In the genomic region with DNA sequence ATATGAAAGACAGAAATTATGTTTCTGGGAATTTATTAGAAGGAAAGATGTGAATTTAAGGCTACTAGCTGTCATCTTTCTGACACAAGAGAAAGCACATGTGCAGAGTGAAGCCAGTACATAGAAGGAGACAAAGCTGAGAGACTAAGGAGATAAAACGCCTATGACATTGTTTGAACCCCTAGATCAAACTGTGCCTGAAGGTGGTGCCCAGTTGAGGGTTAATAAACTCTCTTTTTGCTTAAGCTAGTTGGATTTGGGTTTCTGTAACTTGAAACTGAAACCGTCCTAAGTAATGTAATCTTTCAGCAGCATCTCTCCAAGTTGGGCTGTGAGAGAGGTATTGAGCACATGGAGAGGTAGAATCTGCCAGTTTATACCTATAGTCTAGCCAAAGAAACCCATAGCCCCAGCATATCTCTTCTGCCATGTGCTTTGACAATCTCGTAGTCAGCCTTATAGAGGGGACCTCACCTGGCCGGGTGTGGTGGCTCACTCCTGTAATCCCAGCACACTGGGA, we compare ENCODE assay signal across 20 cellular contexts.
DNase-seq lines count a peak whose midpoint lies in the region; ATAC-seq, FAIRE-seq and TF ChIP-seq lines count a peak whose summit lies in the region.
"Had no signal": no experiment of that assay in that cellular context is flagged by ENCODE, and none has a peak within 500 bp of the region (broad histone marks: within the 10 kb centered on the region; RNA-seq: fewer than 3 reads in every experiment).

No MANE protein-coding gene starts in this region.

- POLR2A ChIA-PET in activated B cell treated with CpG ODN at 0.5 μM for 24 hours (lab: Charles Lee): no interaction called here

- peak overlapping the region; percentile 67 for H3K27ac Mint-ChIP-seq in activated naive CD4-positive, alpha-beta T cell treated with anti-CD3 and anti-CD28 coated beads, Interleukin-2, amount 10 ng/mL, durations not matched to agents 7 days and 5 days
- H3K27ac Mint-ChIP-seq in activated naive CD4-positive, alpha-beta T cell treated with anti-CD3 and anti-CD28 coated beads for 36 hours: no peak overlapping the region
- peak overlapping the region; percentile 0 for H3K27ac Mint-ChIP-seq in activated B cell treated with CpG ODN at 0.5 μM for 24 hours
- peak overlapping the region; percentile 30 for H3K27ac Mint-ChIP-seq in stimulated activated memory B cell treated with anti-CD40 and anti-IgM and Interleukin-4, amounts not matched to agents 10 μg/mL and 1 μg/mL and 100 μg/mL, for 72 hours

- H3K4me1 Mint-ChIP-seq in activated naive CD4-positive, alpha-beta T cell treated with anti-CD3 and anti-CD28 coated beads, Interleukin-2, amount 10 ng/mL, durations not matched to agents 7 days and 5 days: peaks cover 69% of the 10 kb centered on the region
- H3K4me1 Mint-ChIP-seq in activated naive CD4-positive, alpha-beta T cell treated with anti-CD3 and anti-CD28 coated beads for 36 hours (ENCODE audit: low read depth): peaks cover 18% of the 10 kb centered on the region
- peaks cover 23% of the 10 kb centered on the region for H3K4me1 Mint-ChIP-seq in activated B cell treated with CpG ODN at 0.5 μM for 24 hours
- peaks cover 21% of the 10 kb centered on the region for H3K4me1 Mint-ChIP-seq in stimulated activated memory B cell treated with anti-CD40 and anti-IgM and Interleukin-4, amounts not matched to agents 10 μg/mL and 1 μg/mL and 100 μg/mL, for 72 hours

- intact Hi-C loops in activated naive CD4-positive, alpha-beta T cell treated with anti-CD3 and anti-CD28 coated beads for 36 hours (cut with micrococcal nuclease): no loop called here
- intact Hi-C loops in activated B cell treated with CpG ODN at 0.5 μM for 24 hours (cut with micrococcal nuclease): no loop called here

- CTCF ChIA-PET in activated naive CD4-positive, alpha-beta T cell treated with anti-CD3 and anti-CD28 coated beads, Interleukin-2, amount 10 ng/mL, durations not matched to agents 7 days and 5 days (lab: Charles Lee): interaction anchor here (0.9 to 15.5 kb wide), 8 partner anchors 10 to 157 kb away, joined by 3 to 273 read pairs (median 6); no protein-coding TSS in a partner anchor
- CTCF ChIA-PET in activated naive CD4-positive, alpha-beta T cell treated with anti-CD3 and anti-CD28 coated beads for 36 hours (lab: Charles Lee): interaction anchor here (0.6 to 15.2 kb wide), 8 partner anchors 15 to 188 kb away, joined by 3 to 299 read pairs (median 6); no protein-coding TSS in a partner anchor
- CTCF ChIA-PET in activated B cell treated with CpG ODN at 0.5 μM for 24 hours (lab: Charles Lee): interaction anchor here (1.2 to 2.7 kb wide), 2 partner anchors 143 to 159 kb away, joined by 6 to 13 read pairs; no protein-coding TSS in a partner anchor

- H3K4me3 Mint-ChIP-seq in activated naive CD4-positive, alpha-beta T cell treated with anti-CD3 and anti-CD28 coated beads, Interleukin-2, amount 10 ng/mL, durations not matched to agents 7 days and 5 days: no peak overlapping the region
- no peak overlapping the region for H3K4me3 Mint-ChIP-seq in activated naive CD4-positive, alpha-beta T cell treated with anti-CD3 and anti-CD28 coated beads for 36 hours
- H3K4me3 Mint-ChIP-seq in activated B cell treated with CpG ODN at 0.5 μM for 24 hours: no peak overlapping the region
- H3K4me3 Mint-ChIP-seq in stimulated activated memory B cell treated with anti-CD40 and anti-IgM and Interleukin-4, amounts not matched to agents 10 μg/mL and 1 μg/mL and 100 μg/mL, for 72 hours: no peak overlapping the region

- H3K27me3 Mint-ChIP-seq in activated naive CD4-positive, alpha-beta T cell treated with anti-CD3 and anti-CD28 coated beads, Interleukin-2, amount 10 ng/mL, durations not matched to agents 7 days and 5 days: no peaks in the 10 kb centered on the region
- no peaks in the 10 kb centered on the region for H3K27me3 Mint-ChIP-seq in activated naive CD4-positive, alpha-beta T cell treated with anti-CD3 and anti-CD28 coated beads for 36 hours (ENCODE audit: low read depth)
- H3K27me3 Mint-ChIP-seq in activated B cell treated with CpG ODN at 0.5 μM for 24 hours: no peaks in the 10 kb centered on the region
- no peaks in the 10 kb centered on the region for H3K27me3 Mint-ChIP-seq in stimulated activated memory B cell treated with anti-CD40 and anti-IgM and Interleukin-4, amounts not matched to agents 10 μg/mL and 1 μg/mL and 100 μg/mL, for 72 hours

- DNase-seq in activated naive CD4-positive, alpha-beta T cell treated with anti-CD3 and anti-CD28 coated beads, Interleukin-2, amount 10 ng/mL, durations not matched to agents 7 days and 5 days: no peak
- no peak for DNase-seq in activated naive CD4-positive, alpha-beta T cell treated with anti-CD3 and anti-CD28 coated beads for 36 hours
- DNase-seq in GM18507 (ENCODE audit: extremely low spot score, insufficient read length, low read depth) (no peak), activated B cell treated with CpG ODN at 0.5 μM for 24 hours (no peak), COLO668 (lab: John Stamatoyannopoulos, UW; ENCODE audit: unreplicated experiment) (no peak), NCI-H446 (lab: John Stamatoyannopoulos, UW) (no peak)
- no peak for DNase-seq in stimulated activated CD4-positive, alpha-beta T cell treated with anti-CD3 and anti-CD28 coated beads, Interleukin-12 subunit alpha, Interleukin-12 subunit beta, amount 100 ng/mL, for 4 hours
- DNase-seq: Caco-2, GDM1, GM23248, NCI-H1092 treated with DMSO at 0.1 percent for 48 hours, NCI-H146, NCI-H2029 treated with DMSO at 0.1 percent for 48 hours, NCI-H2171, NCI-H446 treated with DMSO at 0.1 percent for 48 hours, NCI-H69, Peyer's patch had no signal

- peak; percentile 15 for FAIRE-seq in GM18507 (lab: Jason Lieb, UNC)

- peaks cover 6% of the 10 kb centered on the region for H3K9me3 Mint-ChIP-seq in activated naive CD4-positive, alpha-beta T cell treated with anti-CD3 and anti-CD28 coated beads, Interleukin-2, amount 10 ng/mL, durations not matched to agents 7 days and 5 days
- H3K9me3 Mint-ChIP-seq in activated naive CD4-positive, alpha-beta T cell treated with anti-CD3 and anti-CD28 coated beads for 36 hours: no peaks in the 10 kb centered on the region
- peaks cover 2% of the 10 kb centered on the region for H3K9me3 Mint-ChIP-seq in activated B cell treated with CpG ODN at 0.5 μM for 24 hours
- H3K9me3 Mint-ChIP-seq in stimulated activated memory B cell treated with anti-CD40 and anti-IgM and Interleukin-4, amounts not matched to agents 10 μg/mL and 1 μg/mL and 100 μg/mL, for 72 hours: peaks cover 5% of the 10 kb centered on the region

- H3K36me3 Mint-ChIP-seq in activated naive CD4-positive, alpha-beta T cell treated with anti-CD3 and anti-CD28 coated beads, Interleukin-2, amount 10 ng/mL, durations not matched to agents 7 days and 5 days: peaks cover 8% of the 10 kb centered on the region
- H3K36me3 Mint-ChIP-seq in activated naive CD4-positive, alpha-beta T cell treated with anti-CD3 and anti-CD28 coated beads for 36 hours (ENCODE audit: low read depth): no peaks in the 10 kb centered on the region
- no peaks in the 10 kb centered on the region for H3K36me3 Mint-ChIP-seq in activated B cell treated with CpG ODN at 0.5 μM for 24 hours (ENCODE audit: low read depth)
- no peaks in the 10 kb centered on the region for H3K36me3 Mint-ChIP-seq in stimulated activated memory B cell treated with anti-CD40 and anti-IgM and Interleukin-4, amounts not matched to agents 10 μg/mL and 1 μg/mL and 100 μg/mL, for 72 hours

- ATAC-seq in activated B cell treated with CpG ODN at 0.5 μM for 24 hours (ENCODE audit: low read depth): no peak
- no peak for ATAC-seq in stimulated activated memory B cell treated with anti-CD40 and anti-IgM and Interleukin-4, amounts not matched to agents 10 μg/mL and 1 μg/mL and 100 μg/mL, for 72 hours
- ATAC-seq: HCT116, Right ventricle myocardium inferior had no signal

- no peak for TF ChIP-seq CTCF in activated B cell treated with CpG ODN at 0.5 μM for 24 hours (IDR thresholded peaks at IDR 0.05)
